10 cellular contexts compared by ENCODE assay signal in the genomic region with DNA sequence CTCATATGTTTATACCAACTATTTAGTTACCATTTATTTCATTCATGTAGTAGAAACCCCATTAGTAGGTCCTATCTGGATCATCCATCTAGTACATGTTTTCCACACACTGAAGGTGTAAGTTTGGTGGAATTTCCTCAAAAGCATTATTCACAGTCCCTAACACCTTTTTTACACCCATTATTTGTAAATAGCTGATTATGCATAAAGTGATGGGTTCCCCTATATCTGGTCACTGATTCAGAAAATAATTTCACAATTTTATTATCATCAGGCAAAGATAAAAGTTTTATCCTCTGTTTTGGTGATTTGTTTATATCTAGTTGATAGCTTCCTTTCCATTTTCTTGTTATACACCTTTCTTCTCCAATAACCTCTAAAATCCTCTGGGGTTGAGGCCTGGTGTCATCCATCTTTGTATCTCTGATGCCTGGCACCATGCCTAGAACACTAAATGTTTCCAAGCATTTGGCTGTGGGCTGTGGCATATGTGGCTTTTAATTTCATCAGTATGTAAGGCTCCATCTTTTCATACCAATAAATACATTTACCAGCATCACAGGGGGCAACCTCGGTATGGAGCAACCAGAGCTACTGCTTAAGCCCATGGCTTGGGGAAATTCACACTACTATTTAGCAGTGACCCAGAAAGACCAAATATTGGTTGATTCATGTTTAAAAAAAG.
"Had no signal": no experiment of that assay in that cellular context is flagged by ENCODE, and none has a peak within 500 bp of the region (broad histone marks: within the 10 kb centered on the region; RNA-seq: fewer than 3 reads in every experiment).

No MANE protein-coding gene starts in this region.

- H3K79me2 ChIP-seq: parathyroid adenoma had no signal

- H3K9ac ChIP-seq: parathyroid adenoma had no signal

- FAIRE-seq: keratinocyte had no signal

- H2AFZ ChIP-seq: parathyroid adenoma had no signal

- H3K4me3 ChIP-seq: gastrocnemius medialis, skin epidermis had no signal

- H3K27ac ChIP-seq: gastrocnemius medialis, parathyroid adenoma, skin epidermis had no signal

- H3K4me1 ChIP-seq: gastrocnemius medialis, parathyroid adenoma had no signal

- H3K9me3 ChIP-seq: gastrocnemius medialis had no signal

- H3K27me3 ChIP-seq: gastrocnemius medialis had no signal

- H3K36me3 ChIP-seq: gastrocnemius medialis had no signal

- DNase-seq: activated CD4-positive, alpha-beta T cell treated with anti-CD3 and anti-CD28 coated beads, Interleukin-2, amount 50 U/mL, for 1 hour; activated CD4-positive, CD25-positive, alpha-beta regulatory T cell; activated naive CD4-positive, alpha-beta T cell treated with anti-CD3 and anti-CD28 coated beads, Interleukin-2, amount 10 ng/mL, durations not matched to agents 7 days and 5 days; effector memory CD4-positive, alpha-beta T cell; gastrocnemius medialis; nephron progenitor cell; retina had no signal

- ATAC-seq: gastrocnemius medialis had no signal
